ENCODE assay signal across 8 cellular contexts in genomic region chr16:69186642-69187386, GRCh38. TPM values are rescaled to one million over a fixed set of nuclear protein-coding genes. Genes with fewer than 3 reads are reported as not detected.
DNase-seq lines count a peak whose midpoint lies in the region; ATAC-seq and TF ChIP-seq lines count a peak whose summit lies in the region.

TSS of gene SNTB2 (plus strand) at chr16:69187164. CDS start at chr16:69187167, 3 bp downstream.

- H3K9me3 Mint-ChIP-seq in T-cell = no peaks in the 10 kb centered on the region

- CTCF ChIA-PET in T-cell (lab: Charles Lee) = interaction anchor here (0.5 to 3.2 kb wide), 10 partner anchors 10 to 1641 kb away, joined by 3 to 8 read pairs (median 4); no protein-coding TSS in a partner anchor

- H3K36me3 Mint-ChIP-seq in T-cell = peaks cover 5% of the 10 kb centered on the region

- H3K4me3 Mint-ChIP-seq in T-cell = peak within 1 kb of the TSS; percentile 99 to 100 (median 99)

- TF ChIP-seq CTCF in GM12864 (IDR thresholded peaks at IDR 0.05; ENCODE audit: low read depth, low read length, missing control alignments) (no peak), heart right ventricle (IDR thresholded peaks at IDR 0.05) (no peak)

- H3K27ac Mint-ChIP-seq in T-cell = peak within 1 kb of the TSS; percentile 99

- peak; percentile 92 for DNase-seq in GM12864 (ENCODE audit: low read depth)
- DNase-seq in NCI-H1092 treated with DMSO at 0.1 percent for 48 hours (lab: John Stamatoyannopoulos, UW) = peak; percentile 86
- peak; percentile 59 to 84 (median 74) for DNase-seq in T-cell
- peak; percentile 81 for DNase-seq in amniotic epithelial cell (ENCODE audit: low read depth)
- DNase-seq in heart right ventricle = peak; percentile 92 to 94
- peak; percentile 98 for DNase-seq in posterior vena cava (ENCODE audit: low spot score)
- peak; percentile 94 for DNase-seq in ureter (ENCODE audit: low spot score)

- H3K4me3 ChIP-seq in GM12864 (ENCODE audit: low read depth, low read length) = peak within 1 kb of the TSS; percentile 78
- H3K4me3 ChIP-seq in heart right ventricle = peak within 1 kb of the TSS; percentile 61 to 90 (median 78)

- WGBS in heart right ventricle, 2 donors = 1% methylated on average over 59 of the region's 59 CpGs

- peaks cover 0 to 48% (median 28%) of the 10 kb centered on the region in 9 donors for H3K4me1 ChIP-seq in heart right ventricle

- H3K9me3 ChIP-seq in heart right ventricle = no peaks in the 10 kb centered on the region

- H3K27me3 ChIP-seq in heart right ventricle = no peaks in the 10 kb centered on the region

- POLR2A ChIA-PET in T-cell (lab: Charles Lee) = interaction anchor here (0.5 to 1.1 kb wide), 4 partner anchors 21 to 54 kb away, joined by 3 to 4 read pairs (median 4); partner anchors contain the start of genes CHTF8 (in 1 of the 2) and UTP4 (in 1 of the 2)

- H3K27ac ChIP-seq in heart right ventricle = peak within 1 kb of the TSS; percentile 78 to 91 (median 86)

- no peaks in the 10 kb centered on the region for H3K27me3 Mint-ChIP-seq in T-cell

- H3K36me3 ChIP-seq in heart right ventricle = no peaks in the 10 kb centered on the region

- peaks cover 43 to 52% (median 47%) of the 10 kb centered on the region in 3 donors for H3K4me1 Mint-ChIP-seq in T-cell

- ATAC-seq in HG02588 (IDR thresholded peaks at IDR 0.05; ENCODE audit: unreplicated experiment) = peak; percentile 79
- ATAC-seq in T-cell (replicated peaks in 1 of 4) = peak; percentile 81 to 88 (median 83)
- peak; percentile 96 to 99 (median 99) for ATAC-seq in heart right ventricle

- intact Hi-C loops in heart right ventricle (cut with DNase I) (loop anchor here in 1 of 10 donors (10.0 kb wide), 1 partner anchor 98 kb away; no protein-coding TSS in a partner anchor), posterior vena cava (cut with DNase I) (no loop called here)

RNA-seq across cellular contexts. Expression of gene SNTB2, which starts in this region (rescaled TPM):
- total RNA-seq in T-cell = 10 to 100 TPM; 13.2 to 23.1 (median 17.3) TPM
- total RNA-seq in heart right ventricle = 10 to 100 TPM in 3 of 10 donors, 1 to 10 TPM in 7; 8.1 to 15.7 (median 9.5) TPM
- polyA plus RNA-seq in heart right ventricle = 1 to 10 TPM; 3.0 to 4.0 TPM
- total RNA-seq in posterior vena cava = 10 to 100 TPM; 53.8 to 59.5 TPM
- 45.7 TPM for total RNA-seq in ureter

Comparison
In these comparisons a context has a peak if more than half of its experiments do, and no peak if none do; other contexts are left out.
1. Peak in every context shown above with its lines: DNase-seq, ATAC-seq, H3K4me3 ChIP-seq and H3K27ac ChIP-seq.